In genomic region chr9:14935917-14936316, GRCh38 we compare ENCODE assay signal across 28 cellular contexts. TPM values are rescaled to one million over a fixed set of nuclear protein-coding genes. Genes with fewer than 3 reads are reported as not detected.
DNase-seq lines count a peak whose midpoint lies in the region; TF ChIP-seq lines count a peak whose summit lies in the region.
"Had no signal": no experiment of that assay in that cellular context is flagged by ENCODE, and none has a peak within 500 bp of the region (broad histone marks: within the 10 kb centered on the region; RNA-seq: fewer than 3 reads in every experiment).

No MANE protein-coding gene starts in this region.

- no peak overlapping the region for H3K9ac ChIP-seq in HUES6 (ENCODE audit: low read length)
- H3K9ac ChIP-seq: parathyroid adenoma had no signal

- H3K36me3 ChIP-seq in HUES6 (ENCODE audit: control insufficient read depth, insufficient read depth, low read length) = no peaks in the 10 kb centered on the region
- H3K36me3 ChIP-seq in neuron (ENCODE audit: insufficient read depth, low read length) = no peaks in the 10 kb centered on the region
- H3K36me3 ChIP-seq: ascending aorta, BE2C, cardiac muscle cell, HAP-1, heart left ventricle, SJCRH30 had no signal

- peak overlapping the region; percentile 34; the same call in 1 of the 2 replicates for H3K27ac ChIP-seq in HUES6 (ENCODE audit: low read depth, low read length)
- H3K27ac ChIP-seq: ascending aorta, cardiac muscle cell, coronary artery, parathyroid adenoma, SJCRH30 had no signal

- H3K27me3 ChIP-seq in HUES6 (ENCODE audit: control insufficient read depth, insufficient read depth, low read length) (no peaks in the 10 kb centered on the region), neuron (ENCODE audit: insufficient read depth, low read length) (no peaks in the 10 kb centered on the region)
- H3K27me3 ChIP-seq: ascending aorta, BE2C, cardiac muscle cell, heart left ventricle, SJCRH30 had no signal

- TF ChIP-seq CTCF in fibroblast of villous mesenchyme (IDR thresholded peaks at IDR 0.05; ENCODE audit: insufficient read depth, low read depth, low read length) = no peak

- H3K9me3 ChIP-seq in HUES6 (ENCODE audit: control insufficient read depth, insufficient read depth, low read depth, low read length) = no peaks in the 10 kb centered on the region
- H3K9me3 ChIP-seq in neuron (ENCODE audit: low read length) = no peaks in the 10 kb centered on the region
- H3K9me3 ChIP-seq: ascending aorta, BE2C, HAP-1, heart left ventricle, SJCRH30 had no signal

- H3K4me1 ChIP-seq in HUES6 (ENCODE audit: control insufficient read depth, insufficient read depth, low read length) = peaks cover 6% of the 10 kb centered on the region; the same call in 1 of the 2 replicates
- H3K4me1 ChIP-seq in neuron (ENCODE audit: insufficient read depth, low read length) = peaks cover 39% of the 10 kb centered on the region
- H3K4me1 ChIP-seq: ascending aorta, BE2C, HAP-1, parathyroid adenoma had no signal

- DNase-seq in ELF-1 (ENCODE audit: low read depth, low spot score) (peak; percentile 5), fibroblast of villous mesenchyme (ENCODE audit: low read depth) (peak; percentile 54), kidney tubule cell (ENCODE audit: low spot score) (no peak), glomerular visceral epithelial cell (ENCODE audit: extremely low spot score) (no peak)
- DNase-seq in stimulated activated CD4-positive, alpha-beta T cell treated with anti-CD3 and anti-CD28 coated beads, Interleukin-15, amount 100 ng/mL, for 24 hours = no peak
- DNase-seq: activated CD4-positive, alpha-beta T cell treated with anti-CD3 and anti-CD28 coated beads, Interleukin-2, amount 50 U/mL, for 1 hour; activated CD4-positive, CD25-positive, alpha-beta regulatory T cell; activated gamma-delta T cell; activated naive CD8-positive, alpha-beta T cell treated with anti-CD3 and anti-CD28 coated beads, Interleukin-2, amount 10 ng/mL, durations not matched to agents 7 days and 5 days; activated T-cell treated with anti-CD3 and anti-CD28 coated beads, Interleukin-2, amount 50 U/mL, for 24 hours; BE2C; CD8-positive, alpha-beta T cell; effector memory CD8-positive, alpha-beta T cell; heart left ventricle; IMR-90; natural killer cell; NCI-H146; NCI-H2107; SJCRH30; stimulated activated naive CD4-positive, alpha-beta T cell had no signal

- H2AFZ ChIP-seq in neuron (ENCODE audit: low read depth, low read length) = no peak overlapping the region
- H2AFZ ChIP-seq: parathyroid adenoma had no signal

- H3K4me3 ChIP-seq in HUES6 (ENCODE audit: low read depth, low read length) (no peak overlapping the region), fibroblast of villous mesenchyme (ENCODE audit: low read depth, low read length) (no peak overlapping the region), neuron (ENCODE audit: low read length) (peak overlapping the region; percentile 10)
- H3K4me3 ChIP-seq: ascending aorta, cardiac muscle cell, coronary artery, HAP-1, heart left ventricle, SJCRH30 had no signal

RNA-seq across cellular contexts. Expression of gene FREM1, which starts 25.7 kb away (rescaled TPM):
- total RNA-seq in fibroblast of villous mesenchyme = 0.32 and 0.86 TPM in 2 replicates
- total RNA-seq: activated naive CD8-positive, alpha-beta T cell treated with anti-CD3 and anti-CD28 coated beads, Interleukin-2, amount 10 ng/mL, durations not matched to agents 7 days and 5 days; CD8-positive, alpha-beta T cell; NCI-H460 had no signal

Comparison
In these comparisons a context has a peak if more than half of its experiments do, and no peak if none do; other contexts are left out.
1. DNase-seq: peak in ELF-1 (single experiment) and fibroblast of villous mesenchyme (single experiment); none in kidney tubule cell (single experiment), stimulated activated CD4-positive, alpha-beta T cell treated with anti-CD3 and anti-CD28 coated beads, Interleukin-15, amount 100 ng/mL, for 24 hours (single experiment) and glomerular visceral epithelial cell (single experiment).